7 cellular contexts compared by ENCODE assay signal in the genomic region with DNA sequence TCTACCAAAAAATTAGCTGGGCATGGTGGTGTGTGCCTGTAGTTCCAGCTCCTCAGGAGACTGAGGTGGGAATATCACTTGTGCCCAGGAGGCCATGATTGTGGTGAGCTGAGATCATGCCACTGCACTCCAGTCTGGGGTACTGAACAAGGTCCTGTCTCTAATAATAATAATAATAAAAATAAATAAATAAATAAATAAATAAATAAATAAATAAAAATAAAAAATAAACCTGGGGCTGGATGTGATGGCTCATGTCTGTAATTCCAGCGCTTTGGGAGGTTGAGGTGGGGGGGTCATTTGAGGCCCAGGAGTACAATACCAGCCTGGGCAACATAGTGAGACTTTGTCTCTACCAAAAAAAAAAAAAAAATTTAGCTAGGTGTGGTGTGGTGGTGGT.
"Had no signal": no experiment of that assay in that cellular context is flagged by ENCODE, and none has a peak within 500 bp of the region (broad histone marks: within the 10 kb centered on the region; RNA-seq: fewer than 3 reads in every experiment).

No MANE protein-coding gene starts in this region.

- H3K4me3 Mint-ChIP-seq: IgD-negative memory B cell had no signal

- H3K27ac Mint-ChIP-seq: IgD-negative memory B cell had no signal

- FAIRE-seq: HepG2, HTR-8/SVneo, K562 had no signal

- DNase-seq: IMR-90, KBM-7 had no signal

- H3K4me3 ChIP-seq: K562 had no signal

- H3K27ac ChIP-seq: HL-60 had no signal

- ATAC-seq: K562 had no signal

- H3K36me3 Mint-ChIP-seq: IgD-negative memory B cell had no signal
